Comparison of ENCODE assay signal across 10 cellular contexts in the genomic region with DNA sequence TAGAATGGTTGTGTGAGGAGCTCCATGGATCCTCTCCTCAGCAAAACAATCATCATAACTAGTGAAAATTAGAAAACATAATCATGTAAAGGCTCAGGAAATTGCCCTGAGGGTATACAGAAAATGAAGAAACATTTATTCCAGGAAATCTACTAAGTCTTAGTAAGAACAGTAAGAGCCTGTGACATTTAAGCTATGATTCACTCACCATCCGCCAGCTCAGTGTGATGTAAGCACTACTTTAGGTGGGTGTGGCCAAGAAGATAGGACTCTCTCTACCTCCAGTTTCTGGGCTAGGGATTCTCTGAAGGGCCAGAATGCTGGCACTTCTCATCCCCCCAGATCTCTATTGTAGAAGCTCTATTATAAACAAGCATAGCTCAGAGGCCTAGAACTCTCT.
DNase-seq lines count a peak whose midpoint lies in the region; ATAC-seq, FAIRE-seq and TF ChIP-seq lines count a peak whose summit lies in the region.
"Had no signal": no experiment of that assay in that cellular context is flagged by ENCODE, and none has a peak within 500 bp of the region (broad histone marks: within the 10 kb centered on the region; RNA-seq: fewer than 3 reads in every experiment).

No MANE protein-coding gene starts in this region.

- peak in 2 of 3 donors; percentile 5 to 34 for DNase-seq in stimulated activated CD4-positive, alpha-beta T cell treated with anti-CD3 and anti-CD28 coated beads, Interleukin-12 subunit alpha, Interleukin-12 subunit beta, amount 100 ng/mL, for 48 hours (ENCODE audit: low read depth in 2 of 3, low spot score in 1 of 3)
- no peak for DNase-seq in stimulated activated CD4-positive, alpha-beta T cell treated with anti-CD3 and anti-CD28 coated beads, Interleukin-4, amount 100 ng/mL, for 1 hour
- peak; percentile 18 to 37 for DNase-seq in activated CD4-positive, alpha-beta T cell treated with anti-CD3 and anti-CD28 coated beads, Interleukin-2, amount 50 U/mL, for 48 hours
- DNase-seq in fibroblast of the aortic adventitia (ENCODE audit: low read depth) = peak; percentile 69
- DNase-seq in urothelium cell line (ENCODE audit: low spot score) = peak; percentile 5
- DNase-seq in left lobe of liver (ENCODE audit: low spot score) = no peak
- DNase-seq: naive B cell had no signal

- TF ChIP-seq CTCF in fibroblast of the aortic adventitia (IDR thresholded peaks at IDR 0.05; ENCODE audit: insufficient read depth, low read length) = no peak

- no peak for FAIRE-seq in urothelium cell line (lab: Jason Lieb, UNC)
- FAIRE-seq: endometrium had no signal

- no peak for ATAC-seq in GM21717 (IDR thresholded peaks at IDR 0.05; ENCODE audit: unreplicated experiment)
- ATAC-seq in HG02610 (IDR thresholded peaks at IDR 0.05; ENCODE audit: unreplicated experiment) = no peak
- no peak for ATAC-seq in left lobe of liver

- H3K4me3 ChIP-seq in fibroblast of the aortic adventitia (ENCODE audit: low read depth, low read length) = no peak overlapping the region

Comparison
In these comparisons a context has a peak if more than half of its experiments do, and no peak if none do; other contexts are left out.
1. DNase-seq: peak in stimulated activated CD4-positive, alpha-beta T cell treated with anti-CD3 and anti-CD28 coated beads, Interleukin-12 subunit alpha, Interleukin-12 subunit beta, amount 100 ng/mL, for 48 hours (2 of 3), activated CD4-positive, alpha-beta T cell treated with anti-CD3 and anti-CD28 coated beads, Interleukin-2, amount 50 U/mL, for 48 hours (2 of 2), fibroblast of the aortic adventitia (single experiment) and urothelium cell line (single experiment); none in stimulated activated CD4-positive, alpha-beta T cell treated with anti-CD3 and anti-CD28 coated beads, Interleukin-4, amount 100 ng/mL, for 1 hour (single experiment) and left lobe of liver (single experiment).